Comparison of ENCODE assay signal across 21 cellular contexts in the genomic region with DNA sequence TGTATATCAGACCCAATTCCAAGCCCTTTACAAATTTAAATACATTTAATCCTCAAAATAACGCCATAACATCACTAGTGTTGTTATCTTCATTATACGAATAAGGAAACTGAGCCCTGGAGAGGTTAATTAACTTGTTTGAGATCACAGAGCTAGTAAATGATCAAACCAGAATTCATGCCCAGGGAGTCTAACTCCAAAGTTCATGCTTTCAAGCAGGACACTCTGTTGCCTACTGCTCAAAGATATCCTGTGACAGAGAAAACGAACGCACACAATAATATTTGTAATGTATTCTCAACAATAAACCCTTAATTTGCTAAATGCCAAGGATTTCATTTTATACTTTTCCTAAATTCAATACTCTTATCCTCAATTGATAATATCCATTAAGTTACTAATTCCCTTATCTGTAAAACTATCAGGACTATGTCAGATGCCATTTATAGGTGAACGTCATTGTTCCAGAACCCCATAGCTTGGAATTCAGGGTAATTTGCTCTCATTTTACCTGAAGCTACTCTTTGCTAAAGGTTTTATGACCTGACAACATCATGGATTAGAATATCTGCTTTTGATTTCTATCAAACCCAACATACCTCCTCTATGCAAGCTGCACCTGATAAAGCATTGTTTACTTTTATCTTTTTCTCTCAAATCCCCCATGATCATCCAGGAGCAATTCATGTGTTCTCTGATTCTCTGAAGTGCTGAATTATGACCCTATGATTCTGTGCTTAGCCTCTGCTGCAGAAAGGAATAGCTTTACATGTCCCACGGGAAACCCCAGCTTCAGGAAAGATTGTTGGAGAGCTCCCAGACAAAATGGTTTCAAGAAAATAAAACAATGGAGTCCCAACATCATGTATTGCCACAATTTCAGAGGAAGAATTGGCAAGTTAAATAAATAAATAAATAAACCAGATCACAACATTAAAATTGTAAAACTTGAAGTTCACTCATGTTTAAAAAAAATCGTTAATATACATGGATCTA.
A peak's percentile ranks its signal among the peaks of the same experiment; 100 is the strongest.
DNase-seq lines count a peak whose midpoint lies in the region; ATAC-seq and TF ChIP-seq lines count a peak whose summit lies in the region.
"Had no signal": no experiment of that assay in that cellular context is flagged by ENCODE, and none has a peak within 500 bp of the region (broad histone marks: within the 10 kb centered on the region; RNA-seq: fewer than 3 reads in every experiment).

No MANE protein-coding gene starts in this region.

- intact Hi-C loops in right lobe of liver (cut with DNase I) = no loop called here
- intact Hi-C loops in gastrocnemius medialis (cut with DNase I; ENCODE audit: low total_unique reads) = no loop called here
- intact Hi-C loops in activated CD8-positive, alpha-beta T cell treated with anti-CD3 and anti-CD28 coated beads for 36 hours (cut with micrococcal nuclease) = no loop called here

- no peak overlapping the region for H3K4me2 ChIP-seq in GM23338

- TF ChIP-seq CTCF in brain (conservative IDR thresholded peaks at IDR 0.05) = no peak
- no peak for TF ChIP-seq CTCF in right lobe of liver (IDR thresholded peaks at IDR 0.05)
- TF ChIP-seq CTCF in progenitor cell of endocrine pancreas (IDR thresholded peaks at IDR 0.05; ENCODE audit: unreplicated experiment) = no peak
- TF ChIP-seq CTCF in gastrocnemius medialis (IDR thresholded peaks at IDR 0.05 in 4 of 5, conservative IDR thresholded peaks at IDR 0.05 in 1 of 5) = no peak
- no peak for TF ChIP-seq CTCF in activated CD8-positive, alpha-beta T cell treated with anti-CD3 and anti-CD28 coated beads for 36 hours (IDR thresholded peaks at IDR 0.05)
- TF ChIP-seq CTCF in GM23338 (conservative IDR thresholded peaks at IDR 0.05; ENCODE audit: low read depth in 2 of 2) = no peak

- peak overlapping the region; percentile 43 to 76 (median 53) for H3K27ac ChIP-seq in right lobe of liver
- no peak overlapping the region for H3K27ac ChIP-seq in gastrocnemius medialis
- no peak overlapping the region for H3K27ac ChIP-seq in GM23338 (ENCODE audit: low read depth)
- H3K27ac ChIP-seq: HL-60 had no signal

- H3K36me3 Mint-ChIP-seq in brain = no peaks in the 10 kb centered on the region
- H3K36me3 Mint-ChIP-seq in progenitor cell of endocrine pancreas (ENCODE audit: insufficient read depth) = no peaks in the 10 kb centered on the region
- no peaks in the 10 kb centered on the region for H3K36me3 Mint-ChIP-seq in activated CD8-positive, alpha-beta T cell treated with anti-CD3 and anti-CD28 coated beads for 36 hours (ENCODE audit: low read depth)
- H3K36me3 Mint-ChIP-seq in GM23338 (ENCODE audit: low read depth) = no peaks in the 10 kb centered on the region

- H3K9me3 Mint-ChIP-seq in brain (no peaks in the 10 kb centered on the region), progenitor cell of endocrine pancreas (ENCODE audit: low read depth) (no peaks in the 10 kb centered on the region), GM23338 (no peaks in the 10 kb centered on the region)
- no peaks in the 10 kb centered on the region for H3K9me3 Mint-ChIP-seq in activated CD8-positive, alpha-beta T cell treated with anti-CD3 and anti-CD28 coated beads for 36 hours
- H3K9me3 Mint-ChIP-seq: CD4-positive, alpha-beta T cell had no signal

- H3K4me3 ChIP-seq in right lobe of liver = peak overlapping the region in 2 of 3 donors; percentile 10 to 32
- no peak overlapping the region for H3K4me3 ChIP-seq in gastrocnemius medialis
- H3K4me3 ChIP-seq in GM23338 = no peak overlapping the region
- H3K4me3 ChIP-seq: HAP-1 had no signal

- H3K4me1 Mint-ChIP-seq in brain (peaks cover 39% of the 10 kb centered on the region), progenitor cell of endocrine pancreas (ENCODE audit: low read depth) (peaks cover 37% of the 10 kb centered on the region), GM23338 (peaks cover 10% of the 10 kb centered on the region; the same call in 2 of the 3 replicates)
- H3K4me1 Mint-ChIP-seq in activated CD8-positive, alpha-beta T cell treated with anti-CD3 and anti-CD28 coated beads for 36 hours (ENCODE audit: low read depth) = no peaks in the 10 kb centered on the region

- CTCF ChIA-PET in activated CD8-positive, alpha-beta T cell treated with anti-CD3 and anti-CD28 coated beads for 36 hours (lab: Charles Lee) = no interaction called here

- no peak for TF ChIP-seq EP300 in Ishikawa (IDR thresholded peaks at IDR 0.05; ENCODE audit: borderline replicate concordance)

- peak overlapping the region in 3 of 5 experiments; percentile 7 to 85 (median 53) for H3K27ac Mint-ChIP-seq in brain
- peak overlapping the region; percentile 25 for H3K27ac Mint-ChIP-seq in progenitor cell of endocrine pancreas
- no peak overlapping the region for H3K27ac Mint-ChIP-seq in activated CD8-positive, alpha-beta T cell treated with anti-CD3 and anti-CD28 coated beads for 36 hours
- H3K27ac Mint-ChIP-seq in GM23338 = no peak overlapping the region
- H3K27ac Mint-ChIP-seq: CD4-positive, alpha-beta T cell had no signal

- peak overlapping the region in 1 of 5 experiments; percentile 14 for H3K4me3 Mint-ChIP-seq in brain
- no peak overlapping the region for H3K4me3 Mint-ChIP-seq in progenitor cell of endocrine pancreas (ENCODE audit: low read depth)
- no peak overlapping the region for H3K4me3 Mint-ChIP-seq in activated CD8-positive, alpha-beta T cell treated with anti-CD3 and anti-CD28 coated beads for 36 hours
- no peak overlapping the region for H3K4me3 Mint-ChIP-seq in GM23338
- H3K4me3 Mint-ChIP-seq: CD4-positive, alpha-beta T cell had no signal

- H3K4me1 ChIP-seq in right lobe of liver (peaks cover 0 to 7% (median 0%) of the 10 kb centered on the region in 4 donors), gastrocnemius medialis (no peaks in the 10 kb centered on the region), GM23338 (ENCODE audit: insufficient read depth) (no peaks in the 10 kb centered on the region)
- H3K4me1 ChIP-seq: HAP-1 had no signal

- WGBS in right lobe of liver (ENCODE audit: insufficient coverage, low coverage, low lambda C conversion rate, missing lambda C conversion rate) = 40% methylated on average over 7 of the region's 7 CpGs

- H3K27me3 ChIP-seq in right lobe of liver (no peaks in the 10 kb centered on the region), gastrocnemius medialis (no peaks in the 10 kb centered on the region), GM23338 (ENCODE audit: insufficient read depth) (no peaks in the 10 kb centered on the region)
- H3K27me3 ChIP-seq: BE2C had no signal

- no peaks in the 10 kb centered on the region for H4K20me1 ChIP-seq in GM23338 (replicated peaks; ENCODE audit: insufficient read depth)

- TF ChIP-seq POLR2A in right lobe of liver (IDR thresholded peaks at IDR 0.05) (no peak), gastrocnemius medialis (IDR thresholded peaks at IDR 0.05) (no peak)

- in situ Hi-C loops in gastrocnemius medialis (cut with MboI; ENCODE audit: low sequenced_read_pairs in 4 of 4) = loop anchor here in 1 of 4 donors (25.0 kb wide), 2 partner anchors 191 to 541 kb away; no protein-coding TSS in a partner anchor

- H2AFZ ChIP-seq in GM23338 = no peak overlapping the region

- no peaks in the 10 kb centered on the region for H3K9me3 ChIP-seq in right lobe of liver
- H3K9me3 ChIP-seq in gastrocnemius medialis = no peaks in the 10 kb centered on the region
- H3K9me3 ChIP-seq: BE2C, HAP-1 had no signal

- H3K79me2 ChIP-seq in GM23338 (replicated peaks; ENCODE audit: insufficient read depth) = no peaks in the 10 kb centered on the region

- H3K27me3 Mint-ChIP-seq in brain (no peaks in the 10 kb centered on the region), progenitor cell of endocrine pancreas (no peaks in the 10 kb centered on the region), GM23338 (ENCODE audit: insufficient read depth, low read depth, poor library complexity) (no peaks in the 10 kb centered on the region)
- H3K27me3 Mint-ChIP-seq in activated CD8-positive, alpha-beta T cell treated with anti-CD3 and anti-CD28 coated beads for 36 hours = peaks cover 3% of the 10 kb centered on the region
- H3K27me3 Mint-ChIP-seq: CD4-positive, alpha-beta T cell had no signal

- POLR2A ChIA-PET in activated CD8-positive, alpha-beta T cell treated with anti-CD3 and anti-CD28 coated beads for 36 hours (lab: Charles Lee) = no interaction called here

- H3F3A ChIP-seq in GM23338 (replicated peaks; ENCODE audit: low read depth) = no peaks in the 10 kb centered on the region

- no peaks in the 10 kb centered on the region for H3K9me2 ChIP-seq in GM23338 (ENCODE audit: insufficient read depth)

- H3K36me3 ChIP-seq in right lobe of liver (no peaks in the 10 kb centered on the region), gastrocnemius medialis (no peaks in the 10 kb centered on the region), GM23338 (ENCODE audit: insufficient read depth) (no peaks in the 10 kb centered on the region)
- H3K36me3 ChIP-seq: BE2C, HAP-1 had no signal

- no peak for DNase-seq in right lobe of liver
- no peak for DNase-seq in progenitor cell of endocrine pancreas (ENCODE audit: low spot score, unreplicated experiment)
- DNase-seq in gastrocnemius medialis = no peak
- no peak for DNase-seq in activated CD8-positive, alpha-beta T cell treated with anti-CD3 and anti-CD28 coated beads for 36 hours
- no peak for DNase-seq in GM23338 (ENCODE audit: low spot score)
- no peak for DNase-seq in NCI-H2029 treated with DMSO at 0.1 percent for 48 hours (lab: John Stamatoyannopoulos, UW)
- DNase-seq: BE2C; Calu3; CD4-positive, alpha-beta T cell; DMS53; KBM-7; NCI-H1092; NCI-H146; NCI-H2081 treated with DMSO at 0.1 percent for 48 hours; NCI-H345; NCI-H526 treated with DMSO at 0.1 percent for 48 hours; SHP77 treated with DMSO at 0.1 percent for 48 hours had no signal

- peak; percentile 97 to 98 (median 97) for ATAC-seq in right lobe of liver
- no peak for ATAC-seq in gastrocnemius medialis
- no peak for ATAC-seq in activated CD8-positive, alpha-beta T cell treated with anti-CD3 and anti-CD28 coated beads for 36 hours
- ATAC-seq in GM23338 = no peak

- no peak for TF ChIP-seq RAD21 in Ishikawa (IDR thresholded peaks at IDR 0.05; ENCODE audit: low read depth)

TF ChIP-seq in Ishikawa, 13 proteins besides CTCF, POLR2A, EP300 and RAD21 (continues in another document):
- no peak for TF ChIP-seq EGR1 (IDR thresholded peaks at IDR 0.05)

TF ChIP-seq in GM23338, 12 proteins besides CTCF, POLR2A, EP300 and RAD21:
- no peak for TF ChIP-seq STAT1 (IDR thresholded peaks at IDR 0.05; ENCODE audit: unreplicated experiment)

Comparison
In these comparisons a context has a peak if more than half of its experiments do, and no peak if none do; other contexts are left out.
1. H3K27ac Mint-ChIP-seq: peak in brain (3 of 5) and progenitor cell of endocrine pancreas (single experiment); none in activated CD8-positive, alpha-beta T cell treated with anti-CD3 and anti-CD28 coated beads for 36 hours (single experiment) and GM23338 (single experiment).
2. ATAC-seq: peak in right lobe of liver (4 of 4); none in gastrocnemius medialis (0 of 2), activated CD8-positive, alpha-beta T cell treated with anti-CD3 and anti-CD28 coated beads for 36 hours (single experiment) and GM23338 (single experiment).
3. H3K27ac ChIP-seq: peak in right lobe of liver (3 of 3); none in gastrocnemius medialis (0 of 4) and GM23338 (single experiment).
4. H3K4me3 ChIP-seq: peak in right lobe of liver (2 of 3); none in gastrocnemius medialis (0 of 4) and GM23338 (single experiment).